In genomic region chr16:1416521-1416941, GRCh38 we compare ENCODE assay signal across 17 cellular contexts. TPM values are rescaled to one million over a fixed set of nuclear protein-coding genes. Genes with fewer than 3 reads are reported as not detected.
DNase-seq lines count a peak whose midpoint lies in the region; ATAC-seq and TF ChIP-seq lines count a peak whose summit lies in the region.
"Had no signal": no experiment of that assay in that cellular context is flagged by ENCODE, and none has a peak within 500 bp of the region (broad histone marks: within the 10 kb centered on the region; RNA-seq: fewer than 3 reads in every experiment).

No MANE protein-coding gene starts in this region.

- H3K27me3 ChIP-seq in CD4-positive, CD25-positive, alpha-beta regulatory T cell (ENCODE audit: control insufficient read depth, insufficient read depth, low read length), result no peaks in the 10 kb centered on the region
- H3K27me3 ChIP-seq in H7 (ENCODE audit: control insufficient read depth, insufficient read depth, low read length), result peaks cover 4% of the 10 kb centered on the region; the same call in 1 of the 2 replicates

- H3K27me3 Mint-ChIP-seq in CD4-positive, CD25-positive, alpha-beta regulatory T cell, result peaks cover 9% of the 10 kb centered on the region
- H3K27me3 Mint-ChIP-seq in activated T-helper 17 cell treated with anti-CD3 and anti-CD28 coated beads, Interleukin-2, amount 50 U/mL, for 72 hours, result no peaks in the 10 kb centered on the region
- H3K27me3 Mint-ChIP-seq in nephron progenitor cell (ENCODE audit: low read depth, poor library complexity), result peaks cover 11% of the 10 kb centered on the region

- H3K9me3 ChIP-seq in CD4-positive, CD25-positive, alpha-beta regulatory T cell (ENCODE audit: control insufficient read depth in 2 of 2, low read length in 2 of 2), result no peaks in the 10 kb centered on the region

- no peak for DNase-seq in CD4-positive, CD25-positive, alpha-beta regulatory T cell
- peak; percentile 16 for DNase-seq in H7
- DNase-seq in nephron progenitor cell, result no peak
- no peak for DNase-seq in HuH-7 (ENCODE audit: low spot score)
- no peak for DNase-seq in NCI-H1694 (lab: John Stamatoyannopoulos, UW)
- DNase-seq: activated CD4-positive, CD25-positive, alpha-beta regulatory T cell; activated gamma-delta T cell treated with Interleukin-2 at 50 U/mL for 16 hours; COR-L47; IMR-90; midbrain; NCI-H69; Right ventricle myocardium superior; stimulated activated CD4-positive, alpha-beta T cell treated with anti-CD3 and anti-CD28 coated beads, Interleukin-2, amount 100 ng/mL, for 24 hours; stimulated activated naive CD4-positive, alpha-beta T cell had no signal

- no peak for ATAC-seq in CD4-positive, CD25-positive, alpha-beta regulatory T cell (ENCODE audit: low read depth in 2 of 2)
- ATAC-seq in activated T-helper 17 cell treated with anti-CD3 and anti-CD28 coated beads, Interleukin-2, amount 50 U/mL, for 72 hours (replicated peaks), result no peak
- ATAC-seq in GM18868 (IDR thresholded peaks at IDR 0.05; ENCODE audit: unreplicated experiment), result no peak
- no peak for ATAC-seq in GM21360 (IDR thresholded peaks at IDR 0.05; ENCODE audit: unreplicated experiment)

- no peak overlapping the region for H3K4me3 ChIP-seq in CD4-positive, CD25-positive, alpha-beta regulatory T cell (ENCODE audit: low read depth, low read length)
- H3K4me3 ChIP-seq in H7 (ENCODE audit: insufficient read depth, low read depth, low read length), result no peak overlapping the region

- H3K4me3 Mint-ChIP-seq in CD4-positive, CD25-positive, alpha-beta regulatory T cell, result peak overlapping the region in 3 of 4 donors; percentile 32 to 78 (median 44)
- no peak overlapping the region for H3K4me3 Mint-ChIP-seq in activated T-helper 17 cell treated with anti-CD3 and anti-CD28 coated beads, Interleukin-2, amount 50 U/mL, for 72 hours
- peak overlapping the region; percentile 44 for H3K4me3 Mint-ChIP-seq in nephron progenitor cell

- no peak overlapping the region for H3K27ac ChIP-seq in CD4-positive, CD25-positive, alpha-beta regulatory T cell (ENCODE audit: insufficient read depth, low read length, poor library complexity, severe bottlenecking)

- peak overlapping the region in 1 of 3 donors; percentile 62 for H3K27ac Mint-ChIP-seq in CD4-positive, CD25-positive, alpha-beta regulatory T cell
- peak overlapping the region; percentile 24 for H3K27ac Mint-ChIP-seq in activated T-helper 17 cell treated with anti-CD3 and anti-CD28 coated beads, Interleukin-2, amount 50 U/mL, for 72 hours
- H3K27ac Mint-ChIP-seq in nephron progenitor cell, result peak overlapping the region; percentile 74

- H3K4me1 Mint-ChIP-seq in CD4-positive, CD25-positive, alpha-beta regulatory T cell, result peaks cover 6 to 51% (median 25%) of the 10 kb centered on the region in 4 donors
- no peaks in the 10 kb centered on the region for H3K4me1 Mint-ChIP-seq in activated T-helper 17 cell treated with anti-CD3 and anti-CD28 coated beads, Interleukin-2, amount 50 U/mL, for 72 hours
- H3K4me1 Mint-ChIP-seq in nephron progenitor cell, result peaks cover 39% of the 10 kb centered on the region

- H3K9me3 Mint-ChIP-seq in CD4-positive, CD25-positive, alpha-beta regulatory T cell, result no peaks in the 10 kb centered on the region
- no peaks in the 10 kb centered on the region for H3K9me3 Mint-ChIP-seq in activated T-helper 17 cell treated with anti-CD3 and anti-CD28 coated beads, Interleukin-2, amount 50 U/mL, for 72 hours
- H3K9me3 Mint-ChIP-seq in nephron progenitor cell, result no peaks in the 10 kb centered on the region

- peaks cover 4% of the 10 kb centered on the region for H3K36me3 Mint-ChIP-seq in CD4-positive, CD25-positive, alpha-beta regulatory T cell
- H3K36me3 Mint-ChIP-seq in activated T-helper 17 cell treated with anti-CD3 and anti-CD28 coated beads, Interleukin-2, amount 50 U/mL, for 72 hours (ENCODE audit: low read depth), result peaks cover 44% of the 10 kb centered on the region
- peaks cover 6% of the 10 kb centered on the region for H3K36me3 Mint-ChIP-seq in nephron progenitor cell (ENCODE audit: low read depth)

- TF ChIP-seq CTCF in nephron progenitor cell (IDR thresholded peaks at IDR 0.05), result no peak

- H3K4me1 ChIP-seq in CD4-positive, CD25-positive, alpha-beta regulatory T cell (ENCODE audit: control insufficient read depth, insufficient read depth, low read length, poor library complexity, severe bottlenecking), result peaks cover 40% of the 10 kb centered on the region

- H3K36me3 ChIP-seq in CD4-positive, CD25-positive, alpha-beta regulatory T cell (ENCODE audit: control insufficient read depth, insufficient read depth, low read length), result peaks cover 7% of the 10 kb centered on the region
- H3K36me3 ChIP-seq in H7 (replicated peaks; ENCODE audit: control insufficient read depth, insufficient read depth, low read length), result no peaks in the 10 kb centered on the region; the same call in 1 of the 2 replicates

RNA-seq across cellular contexts. Expression of gene UNKL, which starts 2.0 kb away (rescaled TPM):
- 94.3 TPM for total RNA-seq in CD4-positive, CD25-positive, alpha-beta regulatory T cell
- 1 to 10 TPM; 6.3 to 9.6 (median 8.1) TPM for polyA plus RNA-seq in CD4-positive, CD25-positive, alpha-beta regulatory T cell
- total RNA-seq in H7 (2014; rRNA removed; shearing (Covaris generic)), result 22.0 and 24.3 TPM in 2 replicates
- total RNA-seq in activated T-helper 17 cell treated with anti-CD3 and anti-CD28 coated beads, Interleukin-2, amount 50 U/mL, for 72 hours, result 10 to 100 TPM; 36.4 to 76.4 TPM

RNA-seq across cellular contexts. Expression of gene UQCC4, which starts 4.0 kb away (rescaled TPM):
- total RNA-seq in CD4-positive, CD25-positive, alpha-beta regulatory T cell, result 6.6 TPM
- polyA plus RNA-seq in CD4-positive, CD25-positive, alpha-beta regulatory T cell, result 10 to 100 TPM; 35.0 to 39.6 (median 36.8) TPM
- 30.0 and 32.8 TPM in 2 replicates for total RNA-seq in H7 (2014; rRNA removed; shearing (Covaris generic))
- 10 to 100 TPM; 12.1 to 23.1 TPM for total RNA-seq in activated T-helper 17 cell treated with anti-CD3 and anti-CD28 coated beads, Interleukin-2, amount 50 U/mL, for 72 hours

RNA-seq across cellular contexts. Expression of gene PERCC1, which starts 14.3 kb away (rescaled TPM):
- total RNA-seq in CD4-positive, CD25-positive, alpha-beta regulatory T cell, result not detected
- not detected for polyA plus RNA-seq in CD4-positive, CD25-positive, alpha-beta regulatory T cell
- not detected in 2 replicates for total RNA-seq in H7 (2014; rRNA removed; shearing (Covaris generic))
- not detected for total RNA-seq in activated T-helper 17 cell treated with anti-CD3 and anti-CD28 coated beads, Interleukin-2, amount 50 U/mL, for 72 hours
- total RNA-seq: IMR-90 had no signal
- polyA plus RNA-seq: IMR-90 had no signal

RNA-seq across cellular contexts. Expression of gene CCDC154, which starts 27.8 kb away (rescaled TPM):
- 2.6 TPM for total RNA-seq in CD4-positive, CD25-positive, alpha-beta regulatory T cell
- not detected for polyA plus RNA-seq in CD4-positive, CD25-positive, alpha-beta regulatory T cell
- 0.11 TPM in 1 of 2 replicates, not detected in the other for total RNA-seq in H7 (2014; rRNA removed; shearing (Covaris generic))
- 1 to 10 TPM; 2.1 to 3.7 TPM for total RNA-seq in activated T-helper 17 cell treated with anti-CD3 and anti-CD28 coated beads, Interleukin-2, amount 50 U/mL, for 72 hours
- total RNA-seq: IMR-90 had no signal

RNA-seq across cellular contexts. Expression of gene CLCN7, which starts 58.3 kb away (rescaled TPM):
- 104 TPM for total RNA-seq in CD4-positive, CD25-positive, alpha-beta regulatory T cell
- 10 to 100 TPM; 22.0 to 24.9 (median 23.5) TPM for polyA plus RNA-seq in CD4-positive, CD25-positive, alpha-beta regulatory T cell
- 39.1 and 42.6 TPM in 2 replicates for total RNA-seq in H7 (2014; rRNA removed; shearing (Covaris generic))
- 10 to 100 TPM; 44.8 to 63.9 TPM for total RNA-seq in activated T-helper 17 cell treated with anti-CD3 and anti-CD28 coated beads, Interleukin-2, amount 50 U/mL, for 72 hours
